Comparison of ENCODE assay signal across 20 cellular contexts in the genomic region with DNA sequence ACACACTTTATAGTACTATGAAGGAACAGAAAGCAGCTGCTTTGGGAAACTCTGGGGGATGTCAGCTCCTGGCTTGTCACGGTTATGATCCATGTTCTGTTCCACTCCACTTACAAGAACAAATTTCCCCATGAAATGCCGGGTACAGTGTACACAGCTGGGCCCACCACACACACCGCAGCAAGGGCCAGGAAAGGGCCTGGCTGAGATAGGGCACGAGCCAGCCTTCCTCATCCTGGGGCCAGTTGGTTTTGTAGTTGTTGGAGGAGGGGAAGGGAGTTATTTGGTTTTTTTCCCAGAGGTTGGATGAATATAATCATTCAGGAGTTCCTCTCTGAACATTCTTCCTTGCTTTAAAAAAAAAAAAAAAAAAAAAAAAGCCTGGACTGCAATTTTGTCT. TPM values are rescaled to one million over a fixed set of nuclear protein-coding genes. Genes with fewer than 3 reads are reported as not detected.
DNase-seq lines count a peak whose midpoint lies in the region; ATAC-seq and TF ChIP-seq lines count a peak whose summit lies in the region.
"Had no signal": no experiment of that assay in that cellular context is flagged by ENCODE, and none has a peak within 500 bp of the region (broad histone marks: within the 10 kb centered on the region; RNA-seq: fewer than 3 reads in every experiment).

No MANE protein-coding gene starts in this region.

- H3K4me1 ChIP-seq in osteoblast (ENCODE audit: insufficient read depth, low read length) (peaks cover 17% of the 10 kb centered on the region), upper lobe of right lung (peaks cover 6% of the 10 kb centered on the region)
- H3K4me1 ChIP-seq: SJSA1, spleen had no signal

- H3K79me2 ChIP-seq in osteoblast (ENCODE audit: insufficient read depth, low read length) = no peaks in the 10 kb centered on the region

- DNase-seq in DMS53 (lab: John Stamatoyannopoulos, UW) (peak; percentile 34), DMS53 treated with DMSO at 0.1 percent for 48 hours (lab: John Stamatoyannopoulos, UW; ENCODE audit: unreplicated experiment) (no peak), left cardiac atrium (peak; percentile 56), osteoblast (ENCODE audit: insufficient read length, low spot score, missing footprints) (peak; percentile 52), upper lobe of right lung (no peak), posterior cingulate gyrus (no peak), T-helper 1 cell (no peak)
- DNase-seq: activated CD4-positive, CD25-positive, alpha-beta regulatory T cell treated with anti-CD3 and anti-CD28 coated beads, Interleukin-2, amount 50 U/mL, for 72 hours; adrenal gland; central memory CD4-positive, alpha-beta T cell; effector memory CD4-positive, alpha-beta T cell; HFFc6; mucosa of descending colon; NCI-H526 treated with DMSO at 0.1 percent for 48 hours; occipital lobe; spleen had no signal

- H3K4me2 ChIP-seq in osteoblast (ENCODE audit: insufficient read depth, low read length) = no peak overlapping the region

- H3K36me3 ChIP-seq in osteoblast (ENCODE audit: insufficient read depth, low read length) (no peaks in the 10 kb centered on the region), upper lobe of right lung (no peaks in the 10 kb centered on the region)
- H3K36me3 ChIP-seq: adrenal gland, SJSA1, spleen, suprapubic skin had no signal

- H4K20me1 ChIP-seq in osteoblast (ENCODE audit: insufficient read depth, low read length) = no peaks in the 10 kb centered on the region

- H3K27ac ChIP-seq in osteoblast (ENCODE audit: low read depth, low read length) (no peak overlapping the region), upper lobe of right lung (no peak overlapping the region)
- H3K27ac ChIP-seq: 22Rv1, adrenal gland, SJSA1, spleen, suprapubic skin had no signal

- ATAC-seq in left cardiac atrium (peak; percentile 35 to 44), upper lobe of right lung (peak; percentile 28), HG03097 (IDR thresholded peaks at IDR 0.05; ENCODE audit: low FRiP score, unreplicated experiment) (no peak)
- ATAC-seq: mucosa of descending colon had no signal

- intact Hi-C loops in left cardiac atrium (cut with DNase I) = loop anchor here in 1 of 2 donors (5.0 kb wide), 1 partner anchor 34 kb away; no protein-coding TSS in a partner anchor
- intact Hi-C loops in upper lobe of right lung (cut with DNase I) = no loop called here
- intact Hi-C loops in posterior cingulate gyrus (cut with DNase I) = no loop called here

- H3K4me3 ChIP-seq in osteoblast (ENCODE audit: insufficient read depth, low read length) = no peak overlapping the region
- H3K4me3 ChIP-seq in upper lobe of right lung = no peak overlapping the region
- H3K4me3 ChIP-seq: adrenal gland, mucosa of descending colon, SJSA1, spleen, suprapubic skin had no signal

- TF ChIP-seq CTCF in osteoblast (IDR thresholded peaks at IDR 0.05; ENCODE audit: extremely low read depth, low read depth, low read length) (no peak), upper lobe of right lung (IDR thresholded peaks at IDR 0.05) (no peak)

- peaks cover 46% of the 10 kb centered on the region for H3K27me3 ChIP-seq in osteoblast (ENCODE audit: insufficient read depth, low read length)
- H3K27me3 ChIP-seq in upper lobe of right lung = no peaks in the 10 kb centered on the region
- H3K27me3 ChIP-seq: SJSA1, spleen had no signal

- H2AFZ ChIP-seq in osteoblast (ENCODE audit: low read length) = no peak overlapping the region

- H3K9me3 ChIP-seq in osteoblast (ENCODE audit: low read depth, low read length) (peaks cover 6% of the 10 kb centered on the region), upper lobe of right lung (no peaks in the 10 kb centered on the region)
- H3K9me3 ChIP-seq: adrenal gland, mucosa of descending colon, SJSA1, suprapubic skin had no signal

RNA-seq across cellular contexts. Expression of a gene that starts 56.8 kb away (rescaled TPM):
- 1 to 10 TPM; 3.5 to 4.4 TPM for total RNA-seq in left cardiac atrium
- 8.3 and 9.1 TPM in 2 replicates for total RNA-seq in osteoblast
- 8.5 TPM for total RNA-seq in upper lobe of right lung

Comparison
In these comparisons a context has a peak if more than half of its experiments do, and no peak if none do; other contexts are left out.
1. DNase-seq: peak in DMS53 (single experiment), left cardiac atrium (single experiment) and osteoblast (single experiment); none in DMS53 treated with DMSO at 0.1 percent for 48 hours (single experiment), upper lobe of right lung (single experiment), posterior cingulate gyrus (0 of 10) and T-helper 1 cell (0 of 5).